20 cellular contexts compared by ENCODE assay signal in the genomic region with DNA sequence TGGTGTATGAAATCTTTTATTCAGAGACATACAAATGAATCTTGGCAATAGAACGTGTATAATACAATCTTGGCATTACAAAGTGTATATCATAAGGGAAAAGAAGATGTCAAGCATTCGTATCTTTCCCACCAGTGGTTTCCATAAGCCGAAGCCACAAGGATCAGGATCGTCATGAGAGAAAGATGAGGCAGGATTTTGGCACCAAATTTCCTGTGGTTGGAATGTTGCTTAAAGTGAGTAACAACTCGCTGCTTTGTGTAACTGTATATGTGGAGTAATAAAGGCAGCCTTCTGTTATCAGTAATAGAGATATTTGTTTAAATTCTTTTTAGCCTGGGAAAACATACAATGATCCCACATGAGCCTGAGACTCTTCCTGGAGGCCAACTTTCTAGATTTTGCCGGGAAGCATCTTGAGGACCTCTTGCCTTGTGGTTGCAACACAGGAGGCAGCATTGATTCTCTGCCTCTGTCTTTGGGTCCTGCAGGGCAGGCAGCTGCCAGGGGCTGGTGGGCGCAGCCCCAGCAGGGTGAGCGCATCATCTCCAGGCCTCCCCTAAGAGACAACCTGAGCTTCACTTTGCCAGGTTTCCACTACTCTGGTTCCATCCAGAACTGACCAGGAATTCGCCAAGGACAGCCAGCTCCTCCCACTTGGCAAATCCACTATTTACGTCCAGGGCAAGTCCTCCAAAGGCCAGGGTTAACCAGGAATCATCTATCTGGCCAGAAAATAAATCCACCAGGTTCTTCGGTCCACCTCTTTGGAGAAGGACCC.
DNase-seq lines count a peak whose midpoint lies in the region; ATAC-seq and TF ChIP-seq lines count a peak whose summit lies in the region.
"Had no signal": no experiment of that assay in that cellular context is flagged by ENCODE, and none has a peak within 500 bp of the region (broad histone marks: within the 10 kb centered on the region; RNA-seq: fewer than 3 reads in every experiment).

No MANE protein-coding gene starts in this region.

- peaks cover 15% of the 10 kb centered on the region for H3K9me3 Mint-ChIP-seq in activated T-cell treated with anti-CD3 and anti-CD28 coated beads, Interleukin-2, amount 50 U/mL, for 24 hours
- peaks cover 22% of the 10 kb centered on the region for H3K9me3 Mint-ChIP-seq in nephron progenitor cell

- no peaks in the 10 kb centered on the region for H3K79me2 ChIP-seq in fibroblast of lung (ENCODE audit: control insufficient read depth, insufficient read depth, low read length)

- no peak for TF ChIP-seq POLR2A in ovary (IDR thresholded peaks at IDR 0.05)

- TF ChIP-seq EP300 in ovary (IDR thresholded peaks at IDR 0.05), result no peak

- H3K4me1 Mint-ChIP-seq in activated T-cell treated with anti-CD3 and anti-CD28 coated beads, Interleukin-2, amount 50 U/mL, for 24 hours (ENCODE audit: low read depth), result no peaks in the 10 kb centered on the region
- H3K4me1 Mint-ChIP-seq in nephron progenitor cell, result peaks cover 30% of the 10 kb centered on the region

- H3K27ac ChIP-seq in SJCRH30, result no peak overlapping the region
- no peak overlapping the region for H3K27ac ChIP-seq in fibroblast of lung (ENCODE audit: insufficient read depth, low read length)
- no peak overlapping the region for H3K27ac ChIP-seq in ovary
- H3K27ac ChIP-seq in upper lobe of right lung, result no peak overlapping the region
- H3K27ac ChIP-seq: adrenal gland; BLaER1 treated with 17β-estradiol and CSF1 and Interleukin-3, amounts not matched to agents 10 nM and 100 nM; HL-60 had no signal

- H3K27me3 Mint-ChIP-seq in activated T-cell treated with anti-CD3 and anti-CD28 coated beads, Interleukin-2, amount 50 U/mL, for 24 hours, result peaks cover 33% of the 10 kb centered on the region
- H3K27me3 Mint-ChIP-seq in nephron progenitor cell (ENCODE audit: low read depth, poor library complexity), result peaks cover 10% of the 10 kb centered on the region

- intact Hi-C loops in ovary (cut with DNase I), result loop anchor here in 1 of 4 donors (10.0 kb wide), 1 partner anchor 59 kb away; no protein-coding TSS in a partner anchor
- intact Hi-C loops in upper lobe of right lung (cut with DNase I), result no loop called here

- H3K4me3 ChIP-seq in SJCRH30 (no peak overlapping the region), fibroblast of lung (replicated peaks in 1 of 4; ENCODE audit: control extremely low read depth in 1 of 4, insufficient read depth in 1 of 4, low read depth in 3 of 4, low read length in 4 of 4) (no peak overlapping the region), ovary (no peak overlapping the region), upper lobe of right lung (no peak overlapping the region)
- H3K4me3 ChIP-seq: adrenal gland; BLaER1 treated with 17β-estradiol and CSF1 and Interleukin-3, amounts not matched to agents 10 nM and 100 nM had no signal

- no peak overlapping the region for H3K27ac Mint-ChIP-seq in activated T-cell treated with anti-CD3 and anti-CD28 coated beads, Interleukin-2, amount 50 U/mL, for 24 hours
- H3K27ac Mint-ChIP-seq in nephron progenitor cell, result no peak overlapping the region
- H3K27ac Mint-ChIP-seq: activated T-helper 2 cell treated with anti-CD3 and anti-CD28 coated beads, Interferon-gamma antibody, Interleukin-2, Interleukin-4, amounts not matched to agents 10 μg/mL and 5 μg/mL and 100 μg/mL, durations not matched to agents 14 hours and 24 hours and 36 hours had no signal

- peaks cover 16% of the 10 kb centered on the region for H3K9me3 ChIP-seq in SJCRH30 (replicated peaks)
- no peaks in the 10 kb centered on the region for H3K9me3 ChIP-seq in fibroblast of lung (ENCODE audit: control insufficient read depth, insufficient read depth, low read depth, low read length)
- H3K9me3 ChIP-seq in ovary, result no peaks in the 10 kb centered on the region
- H3K9me3 ChIP-seq in upper lobe of right lung, result peaks cover 5% of the 10 kb centered on the region
- H3K9me3 ChIP-seq: adrenal gland had no signal

- H3K36me3 ChIP-seq in SJCRH30 (no peaks in the 10 kb centered on the region), fibroblast of lung (ENCODE audit: control insufficient read depth, insufficient read depth, low read length) (no peaks in the 10 kb centered on the region), ovary (no peaks in the 10 kb centered on the region), upper lobe of right lung (no peaks in the 10 kb centered on the region)
- H3K36me3 ChIP-seq: adrenal gland had no signal

- no peaks in the 10 kb centered on the region for H3K27me3 ChIP-seq in SJCRH30
- no peaks in the 10 kb centered on the region for H3K27me3 ChIP-seq in fibroblast of lung (ENCODE audit: control insufficient read depth, insufficient read depth, low read length)
- no peaks in the 10 kb centered on the region for H3K27me3 ChIP-seq in ovary
- no peaks in the 10 kb centered on the region for H3K27me3 ChIP-seq in upper lobe of right lung
- H3K27me3 ChIP-seq: adrenal gland; BLaER1 treated with 17β-estradiol and CSF1 and Interleukin-3, amounts not matched to agents 10 nM and 100 nM had no signal

- WGBS in ovary, 3 donors, result 23 to 35% (median 25%) methylated on average over 11 of the region's 11 CpGs

- no peak overlapping the region for H3K4me3 Mint-ChIP-seq in activated T-cell treated with anti-CD3 and anti-CD28 coated beads, Interleukin-2, amount 50 U/mL, for 24 hours
- no peak overlapping the region for H3K4me3 Mint-ChIP-seq in nephron progenitor cell

- DNase-seq in EH (ENCODE audit: low read depth), result peak; percentile 99
- DNase-seq in SJCRH30, result peak; percentile 42 to 69
- DNase-seq in fibroblast of lung (ENCODE audit: low read depth in 2 of 2), result peak; percentile 82 to 99
- peak; percentile 55 to 69 (median 61) for DNase-seq in ovary
- DNase-seq in activated T-cell treated with anti-CD3 and anti-CD28 coated beads, Interleukin-2, amount 50 U/mL, for 24 hours, result no peak
- DNase-seq in upper lobe of right lung, result no peak
- DNase-seq in nephron progenitor cell, result no peak
- DNase-seq: cortex of kidney; erythroblast; hippocampal formation; midbrain; NCI-H146; NCI-H345; nucleus accumbens; stimulated activated CD4-positive, alpha-beta T cell treated with anti-CD3 and anti-CD28 coated beads, Interleukin-4, amount 100 ng/mL, for 4 hours had no signal

- no peak overlapping the region for H3K9ac ChIP-seq in fibroblast of lung (ENCODE audit: insufficient read depth, low read length)
- H3K9ac ChIP-seq: BLaER1 treated with 17β-estradiol and CSF1 and Interleukin-3, amounts not matched to agents 10 nM and 100 nM had no signal

- no peak for ATAC-seq in HG03378 (IDR thresholded peaks at IDR 0.05; ENCODE audit: unreplicated experiment)
- no peak for ATAC-seq in upper lobe of right lung

- H3K36me3 Mint-ChIP-seq in activated T-cell treated with anti-CD3 and anti-CD28 coated beads, Interleukin-2, amount 50 U/mL, for 24 hours (ENCODE audit: low read depth), result no peaks in the 10 kb centered on the region
- peaks cover 10% of the 10 kb centered on the region for H3K36me3 Mint-ChIP-seq in nephron progenitor cell (ENCODE audit: low read depth)

- H2AFZ ChIP-seq in fibroblast of lung (ENCODE audit: low read length), result no peak overlapping the region

- no peaks in the 10 kb centered on the region for H4K20me1 ChIP-seq in fibroblast of lung (ENCODE audit: control insufficient read depth, extremely low read depth, insufficient read depth, low read length)
- H4K20me1 ChIP-seq: BLaER1 treated with 17β-estradiol and CSF1 and Interleukin-3, amounts not matched to agents 10 nM and 100 nM had no signal

- TF ChIP-seq CTCF in fibroblast of lung (conservative IDR thresholded peaks at IDR 0.05 in 1 of 2, IDR thresholded peaks at IDR 0.05 in 1 of 2; ENCODE audit: low read depth in 1 of 2, low read length in 2 of 2) (no peak), ovary (IDR thresholded peaks at IDR 0.05) (no peak), upper lobe of right lung (IDR thresholded peaks at IDR 0.05) (no peak), nephron progenitor cell (IDR thresholded peaks at IDR 0.05) (no peak)

- peaks cover 24% of the 10 kb centered on the region for H3K4me1 ChIP-seq in SJCRH30
- H3K4me1 ChIP-seq in fibroblast of lung (ENCODE audit: control insufficient read depth, extremely low read depth, insufficient read depth, low read length), result no peaks in the 10 kb centered on the region
- peaks cover 8% of the 10 kb centered on the region for H3K4me1 ChIP-seq in ovary (ENCODE audit: insufficient read depth)
- no peaks in the 10 kb centered on the region for H3K4me1 ChIP-seq in upper lobe of right lung
- H3K4me1 ChIP-seq: adrenal gland had no signal

- H3K4me2 ChIP-seq in fibroblast of lung (ENCODE audit: extremely low read depth, insufficient read depth, low read length), result no peak overlapping the region

Comparison
In these comparisons a context has a peak if more than half of its experiments do, and no peak if none do; other contexts are left out.
1. DNase-seq: peak in EH (single experiment), SJCRH30 (2 of 2), fibroblast of lung (2 of 2) and ovary (5 of 5); none in activated T-cell treated with anti-CD3 and anti-CD28 coated beads, Interleukin-2, amount 50 U/mL, for 24 hours (single experiment), upper lobe of right lung (single experiment) and nephron progenitor cell (single experiment).